ENCODE assay signal across 23 cellular contexts in genomic region chr3:37279858-37280257, GRCh38.
"Had no signal": no experiment of that assay in that cellular context is flagged by ENCODE, and none has a peak within 500 bp of the region (broad histone marks: within the 10 kb centered on the region; RNA-seq: fewer than 3 reads in every experiment).

No MANE protein-coding gene starts in this region.

- H3K27me3 Mint-ChIP-seq: activated CD4-positive, alpha-beta memory T cell treated with anti-CD3 and anti-CD28 coated beads for 36 hours; activated CD4-positive, alpha-beta T cell treated with anti-CD3 and anti-CD28 coated beads, Interleukin-2, amount 10 ng/mL, durations not matched to agents 7 days and 5 days; activated naive CD8-positive, alpha-beta T cell; T-cell had no signal

- H3K9me3 ChIP-seq: Peyer's patch had no signal

- H3K4me3 ChIP-seq: Peyer's patch, SK-N-MC had no signal

- DNase-seq: activated CD4-positive, alpha-beta memory T cell treated with anti-CD3 and anti-CD28 coated beads for 36 hours; activated CD4-positive, alpha-beta T cell treated with anti-CD3 and anti-CD28 coated beads, Interleukin-2, amount 10 ng/mL, durations not matched to agents 7 days and 5 days; activated CD4-positive, CD25-positive, alpha-beta regulatory T cell; activated CD8-positive, alpha-beta memory T cell treated with anti-CD3 and anti-CD28 coated beads for 24 hours; activated effector memory CD4-positive, alpha-beta T cell treated with anti-CD3 and anti-CD28 coated beads, Interleukin-2, amount 50 U/mL, for 16 hours; activated naive CD4-positive, alpha-beta T cell treated with Interleukin-2 at 50 U/mL for 16 hours; activated T-cell treated with anti-CD3 and anti-CD28 coated beads, Interleukin-2, amount 50 U/mL, for 4 hours; amygdala; Karpas-422; MM.1S; NCI-H1105; NCI-H1436; NCI-H1694 treated with DMSO at 0.1 percent for 48 hours; NCI-H2029 treated with DMSO at 0.1 percent for 48 hours; NCI-H510A treated with DMSO at 0.1 percent for 48 hours; NCI-H69; Peyer's patch; SHP77 treated with DMSO at 0.1 percent for 48 hours; T-cell had no signal

- H3K4me1 Mint-ChIP-seq: activated CD4-positive, alpha-beta T cell treated with anti-CD3 and anti-CD28 coated beads, Interleukin-2, amount 10 ng/mL, durations not matched to agents 7 days and 5 days had no signal

- ATAC-seq: activated T-cell treated with anti-CD3 and anti-CD28 coated beads, Interleukin-2, amount 50 U/mL, for 4 hours; T-cell had no signal

- H3K27ac Mint-ChIP-seq: activated CD4-positive, alpha-beta memory T cell treated with anti-CD3 and anti-CD28 coated beads for 36 hours; activated CD4-positive, alpha-beta T cell treated with anti-CD3 and anti-CD28 coated beads, Interleukin-2, amount 10 ng/mL, durations not matched to agents 7 days and 5 days; activated naive CD8-positive, alpha-beta T cell; T-cell had no signal

- H3K9me3 Mint-ChIP-seq: activated CD4-positive, alpha-beta memory T cell treated with anti-CD3 and anti-CD28 coated beads for 36 hours; activated CD4-positive, alpha-beta T cell treated with anti-CD3 and anti-CD28 coated beads, Interleukin-2, amount 10 ng/mL, durations not matched to agents 7 days and 5 days; activated T-cell treated with anti-CD3 and anti-CD28 coated beads, Interleukin-2, amount 50 U/mL, for 4 hours; T-cell had no signal

- H3K4me3 Mint-ChIP-seq: activated CD4-positive, alpha-beta memory T cell treated with anti-CD3 and anti-CD28 coated beads for 36 hours; activated CD4-positive, alpha-beta T cell treated with anti-CD3 and anti-CD28 coated beads, Interleukin-2, amount 10 ng/mL, durations not matched to agents 7 days and 5 days; activated naive CD8-positive, alpha-beta T cell; activated T-cell treated with anti-CD3 and anti-CD28 coated beads, Interleukin-2, amount 50 U/mL, for 4 hours; T-cell had no signal

- H3K27ac ChIP-seq: Peyer's patch, RWPE1, SK-N-MC, VCaP had no signal

- H3K4me1 ChIP-seq: Peyer's patch had no signal

- H3K27me3 ChIP-seq: Peyer's patch had no signal
